In the genomic region with DNA sequence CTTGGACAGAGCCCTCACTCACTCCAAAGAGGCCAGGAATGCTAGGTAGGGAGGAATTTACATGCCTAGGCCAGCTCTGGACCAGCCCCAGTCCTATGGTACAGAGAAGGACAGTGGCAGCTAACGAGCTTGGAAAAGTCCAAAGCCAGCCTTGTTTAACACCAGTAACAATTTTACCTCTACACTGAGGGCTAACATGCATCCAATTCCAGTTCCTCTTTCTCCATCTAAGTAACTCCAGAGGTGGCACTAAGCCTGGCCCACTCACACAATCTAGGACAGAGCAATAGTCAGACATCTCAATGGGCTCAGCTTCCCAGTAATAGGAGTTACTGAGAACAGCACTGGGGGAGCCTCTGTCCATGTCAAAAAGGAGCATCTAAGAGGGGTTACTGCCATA, we compare ENCODE assay signal across 2 cellular contexts.
TF ChIP-seq lines count a peak whose summit lies in the region.

No MANE protein-coding gene starts in this region.

TF ChIP-seq in HepG2, 621 proteins besides CTCF, POLR2A, EP300 and RAD21:
- TF ChIP-seq PPARG (CRISPR knock-in tag; conservative IDR thresholded peaks at IDR 0.05) (no peak), ZNF552 (CRISPR knock-in tag; IDR thresholded peaks at IDR 0.05; ENCODE audit: borderline replicate concordance) (no peak), SNAPC2 (CRISPR knock-in tag; IDR thresholded peaks at IDR 0.05) (no peak), DDIT3 (CRISPR knock-in tag; IDR thresholded peaks at IDR 0.05) (no peak), ZFP41 (CRISPR knock-in tag; IDR thresholded peaks at IDR 0.05; ENCODE audit: borderline replicate concordance) (no peak), ZNF234 (CRISPR knock-in tag; conservative IDR thresholded peaks at IDR 0.05) (no peak), ZNF609 (CRISPR knock-in tag; IDR thresholded peaks at IDR 0.05; ENCODE audit: borderline replicate concordance) (no peak), PLRG1 (conservative IDR thresholded peaks at IDR 0.05) (no peak), ZSCAN9 (CRISPR knock-in tag; IDR thresholded peaks at IDR 0.05; ENCODE audit: borderline replicate concordance) (no peak), ZNF768 (CRISPR knock-in tag; IDR thresholded peaks at IDR 0.05) (no peak), HES4 (CRISPR knock-in tag; IDR thresholded peaks at IDR 0.05; ENCODE audit: borderline replicate concordance) (no peak), SIX1 (CRISPR knock-in tag; IDR thresholded peaks at IDR 0.05; ENCODE audit: borderline replicate concordance) (no peak), HNRNPUL1 (IDR thresholded peaks at IDR 0.05; ENCODE audit: low read depth, low read length) (no peak), ZNF878 (CRISPR knock-in tag; IDR thresholded peaks at IDR 0.05) (no peak), GABPB1 (CRISPR knock-in tag; IDR thresholded peaks at IDR 0.05) (no peak), TFDP1 (CRISPR knock-in tag; IDR thresholded peaks at IDR 0.05; ENCODE audit: borderline replicate concordance) (no peak), MAFK (conservative IDR thresholded peaks at IDR 0.05 in 1 of 2, IDR thresholded peaks at IDR 0.05 in 1 of 2; ENCODE audit: low read length in 2 of 2) (no peak)
- TF ChIP-seq, protein P1, sequence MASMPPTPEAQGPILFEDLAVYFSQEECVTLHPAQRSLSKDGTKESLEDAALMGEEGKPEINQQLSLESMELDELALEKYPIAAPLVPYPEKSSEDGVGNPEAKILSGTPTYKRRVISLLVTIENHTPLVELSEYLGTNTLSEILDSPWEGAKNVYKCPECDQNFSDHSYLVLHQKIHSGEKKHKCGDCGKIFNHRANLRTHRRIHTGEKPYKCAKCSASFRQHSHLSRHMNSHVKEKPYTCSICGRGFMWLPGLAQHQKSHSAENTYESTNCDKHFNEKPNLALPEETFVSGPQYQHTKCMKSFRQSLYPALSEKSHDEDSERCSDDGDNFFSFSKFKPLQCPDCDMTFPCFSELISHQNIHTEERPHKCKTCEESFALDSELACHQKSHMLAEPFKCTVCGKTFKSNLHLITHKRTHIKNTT (CRISPR knock-in tag; IDR thresholded peaks at IDR 0.05): no peak

TF ChIP-seq in K562, 482 proteins besides CTCF, POLR2A, EP300 and RAD21:
- TF ChIP-seq PURB (CRISPR knock-in tag; IDR thresholded peaks at IDR 0.05; ENCODE audit: low read depth): no peak
- TF ChIP-seq SPI1 (IDR thresholded peaks at IDR 0.05; ENCODE audit: borderline replicate concordance, low read depth, low read length): peak; percentile 77; the same call in 1 of the 2 replicates
